Comparison of ENCODE assay signal across 18 cellular contexts in the genomic region with DNA sequence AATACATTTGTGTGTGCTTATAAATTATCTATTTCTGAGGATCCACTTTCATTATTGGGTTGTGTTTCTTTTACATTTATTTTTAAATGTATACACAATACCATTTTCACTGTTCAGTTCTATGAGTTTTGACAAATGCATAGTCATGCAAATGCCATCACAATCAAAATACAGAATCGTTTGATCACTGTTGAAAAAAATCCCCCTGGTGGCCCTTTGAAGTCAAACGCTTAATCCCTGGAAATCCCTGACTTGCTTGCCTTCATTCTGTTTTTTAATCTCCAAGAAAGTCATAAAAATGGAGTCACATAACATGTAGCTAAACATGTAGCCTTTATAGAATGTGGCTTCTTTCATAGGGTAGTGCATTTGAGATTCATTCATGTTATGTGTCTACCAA.
DNase-seq lines count a peak whose midpoint lies in the region; ATAC-seq, FAIRE-seq and TF ChIP-seq lines count a peak whose summit lies in the region.
"Had no signal": no experiment of that assay in that cellular context is flagged by ENCODE, and none has a peak within 500 bp of the region (broad histone marks: within the 10 kb centered on the region; RNA-seq: fewer than 3 reads in every experiment).

No MANE protein-coding gene starts in this region.

- no TSS peak for BruUV-seq in PC-3 (replicated peaks; lab: Mats Ljungman, UMichigan)

- H3K4me1 ChIP-seq in HUES64 (ENCODE audit: insufficient read depth, low read length) (peaks cover 19% of the 10 kb centered on the region; the same call in 1 of the 2 replicates), PC-3 (ENCODE audit: insufficient read depth, low read length) (no peaks in the 10 kb centered on the region), hepatocyte (ENCODE audit: insufficient read depth) (no peaks in the 10 kb centered on the region), esophagus muscularis mucosa (no peaks in the 10 kb centered on the region)
- H3K4me1 ChIP-seq: lower lobe of right lung, SJSA1 had no signal

- H3K4me2 ChIP-seq in PC-3 (ENCODE audit: low read length) (no peak overlapping the region), hepatocyte (peak overlapping the region; percentile 72)

- H4K20me1 ChIP-seq in PC-3 (ENCODE audit: low read length) (no peaks in the 10 kb centered on the region), hepatocyte (ENCODE audit: insufficient read depth, poor library complexity, severe bottlenecking) (no peaks in the 10 kb centered on the region)

- H3K9ac ChIP-seq in HUES64 (ENCODE audit: low read depth, low read length) (no peak overlapping the region), PC-3 (ENCODE audit: low read length) (no peak overlapping the region)

- H3K4me3 ChIP-seq in HUES64 (ENCODE audit: low read length) (peak overlapping the region; percentile 59), PC-3 (ENCODE audit: low read length) (no peak overlapping the region), hepatocyte (no peak overlapping the region), esophagus muscularis mucosa (no peak overlapping the region)
- H3K4me3 ChIP-seq: lower lobe of right lung, SJSA1 had no signal

- no peaks in the 10 kb centered on the region for H3K27me3 ChIP-seq in HUES64 (ENCODE audit: insufficient read depth, low read length)
- peaks cover 5% of the 10 kb centered on the region; the same call in 1 of the 2 replicates for H3K27me3 ChIP-seq in PC-3 (ENCODE audit: low read length)
- no peaks in the 10 kb centered on the region for H3K27me3 ChIP-seq in hepatocyte
- H3K27me3 ChIP-seq in esophagus muscularis mucosa, result no peaks in the 10 kb centered on the region
- H3K27me3 ChIP-seq: SJSA1 had no signal

- ATAC-seq in PC-3, result no peak
- ATAC-seq in activated CD4-positive, alpha-beta T cell treated with anti-CD3 and anti-CD28 coated beads for 36 hours, result no peak
- ATAC-seq: lower lobe of right lung, natural killer cell had no signal

- H3K4me3 Mint-ChIP-seq in CD14-positive monocyte, result no peak overlapping the region
- H3K4me3 Mint-ChIP-seq in activated CD4-positive, alpha-beta T cell treated with anti-CD3 and anti-CD28 coated beads for 36 hours, result no peak overlapping the region
- H3K4me3 Mint-ChIP-seq: activated naive CD8-positive, alpha-beta T cell treated with anti-CD3 and anti-CD28 coated beads, Interleukin-2, amount 10 ng/mL, durations not matched to agents 7 days and 5 days; natural killer cell had no signal

- no peaks in the 10 kb centered on the region for H3K9me3 ChIP-seq in HUES64 (ENCODE audit: insufficient read depth, low read depth, low read length)
- H3K9me3 ChIP-seq in PC-3 (ENCODE audit: low read length), result no peaks in the 10 kb centered on the region
- H3K9me3 ChIP-seq in hepatocyte (ENCODE audit: low read depth), result no peaks in the 10 kb centered on the region
- no peaks in the 10 kb centered on the region for H3K9me3 ChIP-seq in esophagus muscularis mucosa
- H3K9me3 ChIP-seq: lower lobe of right lung, SJSA1 had no signal

- DNase-seq in CD14-positive monocyte (ENCODE audit: low spot score), result no peak
- DNase-seq in PC-3, result peak; percentile 4
- DNase-seq in hepatocyte (ENCODE audit: low spot score), result no peak
- DNase-seq in activated CD4-positive, alpha-beta T cell treated with anti-CD3 and anti-CD28 coated beads for 36 hours, result no peak
- DNase-seq in RCC 7860 (ENCODE audit: low spot score), result no peak
- no peak for DNase-seq in esophagus muscularis mucosa (ENCODE audit: extremely low spot score)
- no peak for DNase-seq in SIG-M5 treated with dmso at 0.1 percent for 504 hours (lab: John Stamatoyannopoulos, UW; ENCODE audit: unreplicated experiment)
- DNase-seq: activated CD4-positive, alpha-beta T cell treated with anti-CD3 and anti-CD28 coated beads, Interleukin-2, amount 50 U/mL, for 1 hour; activated naive CD8-positive, alpha-beta T cell treated with anti-CD3 and anti-CD28 coated beads, Interleukin-2, amount 10 ng/mL, durations not matched to agents 7 days and 5 days; activated T-cell treated with anti-CD3 and anti-CD28 coated beads, Interleukin-2, amount 50 U/mL, for 1 hour; effector CD8-positive, alpha-beta T cell; lower lobe of right lung; natural killer cell; NCI-H187; retina; T-helper 9 cell had no signal

- TF ChIP-seq CTCF in CD14-positive monocyte (IDR thresholded peaks at IDR 0.05), result peak; percentile 13
- TF ChIP-seq CTCF in PC-3 (conservative IDR thresholded peaks at IDR 0.05; ENCODE audit: low read depth, low read length), result peak; percentile 43; the same call in 1 of the 2 replicates
- TF ChIP-seq CTCF in hepatocyte (IDR thresholded peaks at IDR 0.05; ENCODE audit: poor library complexity), result peak; percentile 20
- TF ChIP-seq CTCF in esophagus muscularis mucosa (IDR thresholded peaks at IDR 0.05), result no peak

- H3K36me3 Mint-ChIP-seq in CD14-positive monocyte, result no peaks in the 10 kb centered on the region
- H3K36me3 Mint-ChIP-seq in activated CD4-positive, alpha-beta T cell treated with anti-CD3 and anti-CD28 coated beads for 36 hours (ENCODE audit: low read depth), result no peaks in the 10 kb centered on the region
- H3K36me3 Mint-ChIP-seq: activated naive CD8-positive, alpha-beta T cell treated with anti-CD3 and anti-CD28 coated beads, Interleukin-2, amount 10 ng/mL, durations not matched to agents 7 days and 5 days; natural killer cell had no signal

- POLR2A ChIA-PET in PC-3 (lab: Charles Lee; ENCODE audit: unreplicated experiment), result no interaction called here
- POLR2A ChIA-PET in activated CD4-positive, alpha-beta T cell treated with anti-CD3 and anti-CD28 coated beads for 36 hours (lab: Charles Lee), result no interaction called here

- CTCF ChIA-PET in PC-3 (lab: Charles Lee), result no interaction called here
- CTCF ChIA-PET in activated CD4-positive, alpha-beta T cell treated with anti-CD3 and anti-CD28 coated beads for 36 hours (lab: Charles Lee), result interaction anchor here (0.6 kb wide), 1 partner anchor 419 kb away, joined by 3 read pairs; no protein-coding TSS in a partner anchor

- H3K79me2 ChIP-seq in PC-3 (ENCODE audit: low read length), result no peaks in the 10 kb centered on the region
- H3K79me2 ChIP-seq in hepatocyte, result no peaks in the 10 kb centered on the region

- FAIRE-seq in RCC 7860 (lab: Jason Lieb, UNC), result no peak

- H3K27ac ChIP-seq in HUES64 (ENCODE audit: low read depth, low read length) (no peak overlapping the region), PC-3 (ENCODE audit: low read length) (no peak overlapping the region), hepatocyte (no peak overlapping the region), esophagus muscularis mucosa (replicated peaks in 1 of 4) (no peak overlapping the region)
- H3K27ac ChIP-seq: lower lobe of right lung, SJSA1 had no signal

- H3K9me2 ChIP-seq in PC-3 (replicated peaks; ENCODE audit: low read length), result no peaks in the 10 kb centered on the region
- H3K9me2 ChIP-seq in hepatocyte (replicated peaks; ENCODE audit: insufficient read depth), result no peaks in the 10 kb centered on the region

- 44% methylated on average over 2 of the region's 2 CpGs for WGBS in HUES64
- WGBS in hepatocyte (ENCODE audit: low lambda C conversion rate, missing lambda C conversion rate), result 34% methylated on average over 2 of the region's 2 CpGs
- WGBS in esophagus muscularis mucosa, result 25% methylated on average over 2 of the region's 2 CpGs

- TF ChIP-seq EP300 in esophagus muscularis mucosa (IDR thresholded peaks at IDR 0.05), result no peak

- H3K4me1 Mint-ChIP-seq in CD14-positive monocyte, result no peaks in the 10 kb centered on the region
- H3K4me1 Mint-ChIP-seq in activated CD4-positive, alpha-beta T cell treated with anti-CD3 and anti-CD28 coated beads for 36 hours, result no peaks in the 10 kb centered on the region
- H3K4me1 Mint-ChIP-seq: activated naive CD8-positive, alpha-beta T cell treated with anti-CD3 and anti-CD28 coated beads, Interleukin-2, amount 10 ng/mL, durations not matched to agents 7 days and 5 days; natural killer cell had no signal

- H3K36me3 ChIP-seq in HUES64 (ENCODE audit: insufficient read depth, low read length), result no peaks in the 10 kb centered on the region
- no peaks in the 10 kb centered on the region for H3K36me3 ChIP-seq in PC-3 (ENCODE audit: low read depth, low read length)
- H3K36me3 ChIP-seq in hepatocyte (replicated peaks; ENCODE audit: insufficient read depth, low read depth), result no peaks in the 10 kb centered on the region
- H3K36me3 ChIP-seq in esophagus muscularis mucosa, result no peaks in the 10 kb centered on the region
- H3K36me3 ChIP-seq: lower lobe of right lung, SJSA1 had no signal

- intact Hi-C loops in CD14-positive monocyte (cut with micrococcal nuclease) (no loop called here), PC-3 (cut with micrococcal nuclease) (no loop called here), esophagus muscularis mucosa (cut with DNase I) (no loop called here)
- intact Hi-C loops in activated CD4-positive, alpha-beta T cell treated with anti-CD3 and anti-CD28 coated beads for 36 hours (cut with DNase I, micrococcal nuclease), result no loop called here

- H3F3A ChIP-seq in PC-3 (ENCODE audit: low read length, unreplicated experiment), result no peaks in the 10 kb centered on the region

- H2AFZ ChIP-seq in PC-3 (ENCODE audit: low read length) (no peak overlapping the region), hepatocyte (no peak overlapping the region)

- H3K9me3 Mint-ChIP-seq in CD14-positive monocyte, result peaks cover 0 to 8% (median 0%) of the 10 kb centered on the region in 7 donors
- H3K9me3 Mint-ChIP-seq in activated CD4-positive, alpha-beta T cell treated with anti-CD3 and anti-CD28 coated beads for 36 hours (ENCODE audit: low read depth), result no peaks in the 10 kb centered on the region
- H3K9me3 Mint-ChIP-seq: activated naive CD8-positive, alpha-beta T cell treated with anti-CD3 and anti-CD28 coated beads, Interleukin-2, amount 10 ng/mL, durations not matched to agents 7 days and 5 days; natural killer cell had no signal

- peaks cover 0 to 2% (median 0%) of the 10 kb centered on the region in 3 donors for H3K27me3 Mint-ChIP-seq in CD14-positive monocyte (ENCODE audit: low read depth in 3 of 3)
- H3K27me3 Mint-ChIP-seq in activated CD4-positive, alpha-beta T cell treated with anti-CD3 and anti-CD28 coated beads for 36 hours, result peaks cover 4% of the 10 kb centered on the region

- TF ChIP-seq POLR2A in esophagus muscularis mucosa (IDR thresholded peaks at IDR 0.05; ENCODE audit: low read depth), result no peak

- no peak overlapping the region for H3K27ac Mint-ChIP-seq in CD14-positive monocyte
- no peak overlapping the region for H3K27ac Mint-ChIP-seq in activated CD4-positive, alpha-beta T cell treated with anti-CD3 and anti-CD28 coated beads for 36 hours
- H3K27ac Mint-ChIP-seq: activated naive CD8-positive, alpha-beta T cell treated with anti-CD3 and anti-CD28 coated beads, Interleukin-2, amount 10 ng/mL, durations not matched to agents 7 days and 5 days; natural killer cell had no signal

Comparison
In these comparisons a context has a peak if more than half of its experiments do, and no peak if none do; other contexts are left out.
1. CTCF ChIP-seq: peak in CD14-positive monocyte (single experiment), PC-3 (single experiment) and hepatocyte (single experiment); none in esophagus muscularis mucosa (0 of 3).